In the genomic region with DNA sequence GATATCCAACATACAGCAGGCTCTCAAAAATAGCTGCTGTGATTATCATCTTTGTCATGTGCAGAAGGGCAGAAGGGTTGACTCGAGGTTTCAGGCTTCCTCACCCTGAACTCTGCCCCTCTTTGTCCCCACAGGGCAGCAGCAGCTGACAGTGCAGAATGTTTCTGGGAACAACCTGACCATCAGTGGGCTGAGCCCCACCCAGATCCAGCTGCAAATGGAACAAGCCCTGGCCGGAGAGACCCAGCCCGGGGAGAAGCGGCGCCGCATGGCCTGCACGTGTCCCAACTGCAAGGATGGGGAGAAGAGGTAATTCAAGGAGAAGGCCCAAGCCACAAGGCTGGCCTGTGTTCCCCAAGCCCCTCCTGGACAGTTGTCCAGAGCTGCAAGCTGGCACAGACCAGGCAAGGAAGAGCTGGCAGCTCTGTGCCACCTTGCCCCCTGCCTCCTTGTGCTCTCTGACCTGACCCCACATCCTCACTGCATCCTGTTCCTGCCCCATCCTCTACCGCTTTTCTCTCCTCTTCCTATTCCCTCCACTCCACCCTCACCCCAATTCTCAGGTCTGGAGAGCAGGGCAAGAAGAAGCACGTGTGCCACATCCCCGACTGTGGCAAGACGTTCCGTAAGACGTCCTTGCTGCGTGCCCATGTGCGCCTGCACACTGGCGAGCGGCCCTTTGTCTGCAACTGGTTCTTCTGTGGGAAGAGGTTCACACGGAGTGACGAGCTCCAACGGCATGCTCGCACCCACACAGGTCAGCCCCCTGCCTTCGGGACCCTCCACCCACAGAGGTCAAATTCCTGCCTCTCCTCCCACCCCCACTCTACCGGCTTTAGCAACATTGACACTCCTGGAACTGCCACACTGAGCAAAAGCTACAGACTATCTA, we compare ENCODE assay signal across 19 cellular contexts. TPM values are rescaled to one million over a fixed set of nuclear protein-coding genes. Genes with fewer than 3 reads are reported as not detected.
"Had no signal": no experiment of that assay in that cellular context is flagged by ENCODE, and none has a peak within 500 bp of the region (broad histone marks: within the 10 kb centered on the region; RNA-seq: fewer than 3 reads in every experiment).

No MANE protein-coding gene starts in this region.

- ATAC-seq: gastroesophageal sphincter; heart left ventricle; left ventricle myocardium superior; mucosa of descending colon; naive thymus-derived CD8-positive, alpha-beta T cell had no signal

- H3K4me3 Mint-ChIP-seq: activated B cell treated with CpG ODN at 0.5 μM for 24 hours; activated CD4-positive, alpha-beta memory T cell treated with anti-CD3 and anti-CD28 coated beads for 36 hours; activated naive CD8-positive, alpha-beta T cell; memory B cell; naive thymus-derived CD8-positive, alpha-beta T cell had no signal

- H3K9me3 Mint-ChIP-seq: activated B cell treated with CpG ODN at 0.5 μM for 24 hours; activated CD4-positive, alpha-beta memory T cell treated with anti-CD3 and anti-CD28 coated beads for 36 hours; memory B cell; naive thymus-derived CD8-positive, alpha-beta T cell had no signal

- H3K9me3 ChIP-seq: gastroesophageal sphincter, heart left ventricle, mucosa of descending colon, neutrophil had no signal

- H3K4me1 Mint-ChIP-seq: activated B cell treated with CpG ODN at 0.5 μM for 24 hours, memory B cell had no signal

- H3K9ac ChIP-seq: parathyroid adenoma had no signal

- H3K27me3 Mint-ChIP-seq: activated B cell treated with CpG ODN at 0.5 μM for 24 hours; activated CD4-positive, alpha-beta memory T cell treated with anti-CD3 and anti-CD28 coated beads for 36 hours; activated naive CD8-positive, alpha-beta T cell; memory B cell; naive thymus-derived CD8-positive, alpha-beta T cell had no signal

- H3K4me3 ChIP-seq: dorsolateral prefrontal cortex, gastroesophageal sphincter, heart left ventricle, mucosa of descending colon had no signal

- DNase-seq: activated B cell treated with CpG ODN at 0.5 μM for 24 hours; activated CD4-positive, alpha-beta memory T cell treated with anti-CD3 and anti-CD28 coated beads for 36 hours; activated CD4-positive, alpha-beta T cell treated with anti-CD3 and anti-CD28 coated beads for 4 hours; caudate nucleus; dorsolateral prefrontal cortex; heart left ventricle; kidney; left ventricle myocardium superior; mucosa of descending colon; naive thymus-derived CD8-positive, alpha-beta T cell; stimulated activated CD4-positive, alpha-beta T cell treated with anti-CD3 and anti-CD28 coated beads, Interleukin-1b, Interleukin-23, amount 100 ng/mL, for 48 hours; SW 1271 had no signal

- FAIRE-seq: colon, kidney had no signal

- H3K27me3 ChIP-seq: dorsolateral prefrontal cortex, gastroesophageal sphincter, heart left ventricle, neutrophil had no signal

- H3K27ac Mint-ChIP-seq: activated B cell treated with CpG ODN at 0.5 μM for 24 hours; activated CD4-positive, alpha-beta memory T cell treated with anti-CD3 and anti-CD28 coated beads for 36 hours; activated naive CD8-positive, alpha-beta T cell; memory B cell had no signal

- H3K4me1 ChIP-seq: parathyroid adenoma had no signal

- H2AFZ ChIP-seq: parathyroid adenoma had no signal

- H3K27ac ChIP-seq: dorsolateral prefrontal cortex, gastroesophageal sphincter, heart left ventricle, neutrophil, parathyroid adenoma had no signal

RNA-seq across cellular contexts. Expression of gene PRR15L, which starts 32.7 kb away (rescaled TPM):
- total RNA-seq: activated B cell treated with CpG ODN at 0.5 μM for 24 hours; activated CD4-positive, alpha-beta memory T cell treated with anti-CD3 and anti-CD28 coated beads for 36 hours; left ventricle myocardium superior; naive thymus-derived CD8-positive, alpha-beta T cell; T-helper 2 cell treated with Interferon-gamma antibody and Interleukin-4, amounts not matched to agents 100 ng/mL and 5 ng/mL, for 36 hours had no signal
